ENCODE assay signal across 12 cellular contexts in the genomic region with DNA sequence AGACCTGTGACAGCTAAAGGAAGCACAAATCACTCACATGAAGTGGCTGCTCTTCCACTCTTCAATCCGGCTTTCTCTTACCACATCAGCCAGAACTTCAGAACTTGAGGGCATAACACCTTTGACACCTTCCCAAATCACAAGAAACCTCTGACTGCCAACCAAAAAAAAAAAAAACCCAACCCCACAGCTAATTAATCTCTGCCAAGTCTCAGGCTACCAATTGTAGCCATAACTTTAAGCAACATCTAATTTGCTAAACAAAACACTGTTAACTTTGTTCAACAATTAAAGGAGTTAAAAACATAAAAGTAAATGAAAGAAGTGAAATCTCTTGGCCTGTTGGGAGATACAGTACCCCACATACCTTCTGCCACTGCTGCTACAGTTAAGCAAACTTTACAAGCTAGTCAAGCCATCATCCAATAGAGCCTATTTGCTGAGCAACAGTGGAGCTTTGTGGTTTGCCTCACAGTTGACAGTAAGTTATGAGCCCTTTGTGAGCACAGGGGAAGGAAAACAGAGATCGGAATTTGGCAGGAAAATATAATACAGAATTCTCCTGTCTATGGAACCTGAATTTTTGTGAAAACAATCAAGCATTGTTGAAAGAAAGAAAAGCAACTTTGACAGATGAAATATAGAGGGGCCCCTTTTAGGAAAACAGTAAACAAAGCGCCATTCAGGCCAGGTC. TPM values are rescaled to one million over a fixed set of nuclear protein-coding genes. Genes with fewer than 3 reads are reported as not detected.
DNase-seq lines count a peak whose midpoint lies in the region; ATAC-seq, FAIRE-seq and TF ChIP-seq lines count a peak whose summit lies in the region.
"Had no signal": no experiment of that assay in that cellular context is flagged by ENCODE, and none has a peak within 500 bp of the region (broad histone marks: within the 10 kb centered on the region; RNA-seq: fewer than 3 reads in every experiment).

A gene (minus strand): TSS at position 490 of the 694 bp plus-strand sequence. CDS start 15,298 bp downstream, outside the sequence.

- CTCF ChIA-PET in activated CD4-positive, alpha-beta T cell treated with anti-CD3 and anti-CD28 coated beads, Interleukin-2, amount 10 ng/mL, durations not matched to agents 7 days and 5 days (lab: Charles Lee): no interaction called here

- WGBS in hepatocyte (ENCODE audit: low lambda C conversion rate, missing lambda C conversion rate): 50% methylated on average over 3 of the region's 3 CpGs

- H3K4me1 ChIP-seq in astrocyte (ENCODE audit: insufficient read depth, low read length) (peaks cover 6% of the 10 kb centered on the region), hepatocyte (ENCODE audit: insufficient read depth) (peaks cover 54% of the 10 kb centered on the region)

- H3K27me3 ChIP-seq in astrocyte (ENCODE audit: insufficient read depth, low read length) (no peaks in the 10 kb centered on the region), hepatocyte (no peaks in the 10 kb centered on the region)

- H3K79me2 ChIP-seq in astrocyte (ENCODE audit: insufficient read depth, low read length) (no peaks in the 10 kb centered on the region), hepatocyte (peaks cover 66% of the 10 kb centered on the region)

- H4K20me1 ChIP-seq in astrocyte (ENCODE audit: insufficient read depth, low read length): no peaks in the 10 kb centered on the region
- no peaks in the 10 kb centered on the region for H4K20me1 ChIP-seq in hepatocyte (ENCODE audit: insufficient read depth, poor library complexity, severe bottlenecking)

- no peak for FAIRE-seq in astrocyte (lab: Jason Lieb, UNC)

- peak within 1 kb of the TSS; percentile 60 for H3K4me3 Mint-ChIP-seq in astrocyte (ENCODE audit: unreplicated experiment)
- H3K4me3 Mint-ChIP-seq in activated CD4-positive, alpha-beta T cell treated with anti-CD3 and anti-CD28 coated beads, Interleukin-2, amount 10 ng/mL, durations not matched to agents 7 days and 5 days: no peak within 1 kb of the TSS
- H3K4me3 Mint-ChIP-seq: IgD-negative memory B cell had no signal

- no peaks in the 10 kb centered on the region for H3K27me3 Mint-ChIP-seq in astrocyte (ENCODE audit: low read depth, unreplicated experiment)
- H3K27me3 Mint-ChIP-seq in activated CD4-positive, alpha-beta T cell treated with anti-CD3 and anti-CD28 coated beads, Interleukin-2, amount 10 ng/mL, durations not matched to agents 7 days and 5 days: no peaks in the 10 kb centered on the region

- peaks cover 40% of the 10 kb centered on the region for H3K4me1 Mint-ChIP-seq in astrocyte (ENCODE audit: low read depth, unreplicated experiment)
- H3K4me1 Mint-ChIP-seq in activated CD4-positive, alpha-beta T cell treated with anti-CD3 and anti-CD28 coated beads, Interleukin-2, amount 10 ng/mL, durations not matched to agents 7 days and 5 days: no peaks in the 10 kb centered on the region
- H3K4me1 Mint-ChIP-seq: IgD-negative memory B cell had no signal

- POLR2A ChIA-PET in activated CD4-positive, alpha-beta T cell treated with anti-CD3 and anti-CD28 coated beads, Interleukin-2, amount 10 ng/mL, durations not matched to agents 7 days and 5 days (lab: Charles Lee): no interaction called here

- H3K9ac ChIP-seq in astrocyte (ENCODE audit: low read length): no peak within 1 kb of the TSS

- DNase-seq in HT1080 (ENCODE audit: low read depth): peak; percentile 25
- DNase-seq in astrocyte (ENCODE audit: low read depth): peak; percentile 76
- peak; percentile 52 for DNase-seq in hepatocyte (ENCODE audit: low spot score)
- DNase-seq in sciatic nerve (ENCODE audit: low spot score): no peak
- DNase-seq in activated CD4-positive, alpha-beta T cell treated with anti-CD3 and anti-CD28 coated beads, Interleukin-2, amount 10 ng/mL, durations not matched to agents 7 days and 5 days: no peak
- DNase-seq in CD1c-positive myeloid dendritic cell (ENCODE audit: extremely low spot score): no peak
- DNase-seq: DMS53; glutamatergic neuron; stimulated activated CD8-positive, alpha-beta memory T cell treated with anti-CD3 and anti-CD28 coated beads, Interleukin-4, amount 100 ng/mL, for 48 hours had no signal

- H3K4me3 ChIP-seq in astrocyte (ENCODE audit: insufficient read depth, low read depth, low read length): no peak within 1 kb of the TSS
- H3K4me3 ChIP-seq in hepatocyte: no peak within 1 kb of the TSS

- H3K9me3 Mint-ChIP-seq in astrocyte (ENCODE audit: unreplicated experiment): no peaks in the 10 kb centered on the region
- H3K9me3 Mint-ChIP-seq in activated CD4-positive, alpha-beta T cell treated with anti-CD3 and anti-CD28 coated beads, Interleukin-2, amount 10 ng/mL, durations not matched to agents 7 days and 5 days: no peaks in the 10 kb centered on the region

- H3K4me2 ChIP-seq in astrocyte (ENCODE audit: low read length) (peak within 1 kb of the TSS; percentile 51), hepatocyte (peak within 1 kb of the TSS; percentile 33)

- H3K27ac ChIP-seq in astrocyte (ENCODE audit: low read depth, low read length): peak within 1 kb of the TSS; percentile 3
- peak within 1 kb of the TSS; percentile 34 for H3K27ac ChIP-seq in hepatocyte

- H3K27ac Mint-ChIP-seq in astrocyte (ENCODE audit: unreplicated experiment): peak within 1 kb of the TSS; percentile 86
- H3K27ac Mint-ChIP-seq in activated CD4-positive, alpha-beta T cell treated with anti-CD3 and anti-CD28 coated beads, Interleukin-2, amount 10 ng/mL, durations not matched to agents 7 days and 5 days: no peak within 1 kb of the TSS
- H3K27ac Mint-ChIP-seq: IgD-negative memory B cell had no signal

- no peaks in the 10 kb centered on the region for H3K9me2 ChIP-seq in hepatocyte (replicated peaks; ENCODE audit: insufficient read depth)

- H3K36me3 ChIP-seq in astrocyte (ENCODE audit: insufficient read depth, low read length) (no peaks in the 10 kb centered on the region), hepatocyte (replicated peaks; ENCODE audit: insufficient read depth, low read depth) (no peaks in the 10 kb centered on the region)

- TF ChIP-seq CTCF in astrocyte (IDR thresholded peaks at IDR 0.05; ENCODE audit: insufficient read depth, low read depth, low read length) (no peak), hepatocyte (IDR thresholded peaks at IDR 0.05; ENCODE audit: poor library complexity) (peak; percentile 26)

- ATAC-seq in sciatic nerve (peak; percentile 91), HG02938 (IDR thresholded peaks at IDR 0.05; ENCODE audit: unreplicated experiment) (no peak), HG02798 (IDR thresholded peaks at IDR 0.05; ENCODE audit: poor library complexity, unreplicated experiment) (no peak)

- H3K36me3 Mint-ChIP-seq in astrocyte (ENCODE audit: low read depth, unreplicated experiment): no peaks in the 10 kb centered on the region
- H3K36me3 Mint-ChIP-seq in activated CD4-positive, alpha-beta T cell treated with anti-CD3 and anti-CD28 coated beads, Interleukin-2, amount 10 ng/mL, durations not matched to agents 7 days and 5 days (ENCODE audit: low read depth): no peaks in the 10 kb centered on the region
- H3K36me3 Mint-ChIP-seq: IgD-negative memory B cell had no signal

- H2AFZ ChIP-seq in astrocyte (ENCODE audit: low read depth, low read length): no peak within 1 kb of the TSS
- no peak within 1 kb of the TSS for H2AFZ ChIP-seq in hepatocyte

- H3K9me3 ChIP-seq in astrocyte (ENCODE audit: insufficient read depth, low read depth, low read length) (no peaks in the 10 kb centered on the region), hepatocyte (ENCODE audit: low read depth) (no peaks in the 10 kb centered on the region)

- intact Hi-C loops in sciatic nerve (cut with DNase I): no loop called here

RNA-seq across cellular contexts. Expression of the gene that starts here (rescaled TPM):
- total RNA-seq in HT1080 (2014; rRNA removed; shearing (Covaris generic)): 0.13 and 0.84 TPM in 2 replicates
- 0.45 and 1.2 TPM in 2 replicates for polyA plus RNA-seq in HT1080 (2015; cell fraction: cytosol; rRNA removed)
- 0.12 and 0.48 TPM in 2 replicates for polyA plus RNA-seq in HT1080 (2015; cell fraction: nucleus; rRNA removed)
- total RNA-seq in astrocyte (13.2 and 16.3 TPM in 2 replicates), hepatocyte (75.7 and 90.4 TPM in 2 replicates), sciatic nerve (53.7 TPM)
- polyA plus RNA-seq in hepatocyte: 23.2 and 25.9 TPM in 2 replicates
- total RNA-seq in activated CD4-positive, alpha-beta T cell treated with anti-CD3 and anti-CD28 coated beads, Interleukin-2, amount 10 ng/mL, durations not matched to agents 7 days and 5 days: not detected
- polyA plus RNA-seq: IgD-negative memory B cell had no signal

Comparison
In these comparisons a context has a peak if more than half of its experiments do, and no peak if none do; other contexts are left out.
1. DNase-seq: peak in HT1080 (single experiment), astrocyte (single experiment) and hepatocyte (single experiment); none in sciatic nerve (single experiment), activated CD4-positive, alpha-beta T cell treated with anti-CD3 and anti-CD28 coated beads, Interleukin-2, amount 10 ng/mL, durations not matched to agents 7 days and 5 days (single experiment) and CD1c-positive myeloid dendritic cell (single experiment).